ENCODE assay signal across 9 cellular contexts in the genomic region with DNA sequence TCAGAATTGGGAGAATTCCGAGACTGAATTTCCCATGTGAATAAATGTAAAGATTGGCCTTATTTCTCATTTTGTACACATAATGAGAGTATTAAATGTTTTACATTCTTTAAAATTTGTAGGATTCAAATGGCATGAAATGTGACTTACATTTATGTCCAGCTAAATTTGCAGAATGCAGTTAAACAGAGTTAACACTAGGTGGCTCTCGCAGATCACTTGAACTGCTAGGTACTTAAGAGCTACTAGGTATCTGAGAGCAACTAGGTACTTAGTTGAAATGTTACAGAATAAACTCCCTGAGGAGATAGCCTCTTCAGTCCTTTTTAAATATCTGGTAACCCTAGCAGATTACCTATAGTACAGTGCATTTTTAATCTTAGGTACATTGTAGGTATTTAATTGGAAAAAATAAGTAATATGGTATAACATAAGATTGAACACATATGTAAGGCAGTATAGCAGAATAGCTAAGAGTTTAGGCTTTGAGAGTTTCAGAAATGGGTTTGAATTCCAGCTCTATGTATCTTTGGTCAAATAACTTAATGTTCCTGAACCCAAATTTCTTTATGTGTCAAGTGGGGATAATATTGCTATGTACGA.
DNase-seq lines count a peak whose midpoint lies in the region; FAIRE-seq and TF ChIP-seq lines count a peak whose summit lies in the region.
"Had no signal": no experiment of that assay in that cellular context is flagged by ENCODE, and none has a peak within 500 bp of the region (broad histone marks: within the 10 kb centered on the region; RNA-seq: fewer than 3 reads in every experiment).

No MANE protein-coding gene starts in this region.

- peak; percentile 89 for FAIRE-seq in endometrium (lab: Jason Lieb, UNC)

- H3K9me3 ChIP-seq in SJCRH30 (replicated peaks) = no peaks in the 10 kb centered on the region

- H3K27me3 ChIP-seq in H7 (ENCODE audit: control insufficient read depth, insufficient read depth, low read length) (no peaks in the 10 kb centered on the region), SJCRH30 (no peaks in the 10 kb centered on the region)

- no peaks in the 10 kb centered on the region for H3K9me3 Mint-ChIP-seq in mesothelial cell of epicardium
- H3K9me3 Mint-ChIP-seq in activated CD4-positive, alpha-beta memory T cell treated with anti-CD3 and anti-CD28 coated beads for 36 hours = no peaks in the 10 kb centered on the region
- H3K9me3 Mint-ChIP-seq: activated T-cell treated with anti-CD3 and anti-CD28 coated beads, Interleukin-2, amount 50 U/mL, for 4 hours had no signal

- no peaks in the 10 kb centered on the region for H3K27me3 Mint-ChIP-seq in mesothelial cell of epicardium (ENCODE audit: low read depth)
- H3K27me3 Mint-ChIP-seq in activated CD4-positive, alpha-beta memory T cell treated with anti-CD3 and anti-CD28 coated beads for 36 hours = no peaks in the 10 kb centered on the region

- intact Hi-C loops in activated CD4-positive, alpha-beta memory T cell treated with anti-CD3 and anti-CD28 coated beads for 36 hours (cut with micrococcal nuclease) = loop anchor here (1.0 to 5.0 kb wide), 5 partner anchors 73 to 621 kb away; a partner anchor contains a TSS

- CTCF ChIA-PET in activated CD4-positive, alpha-beta memory T cell treated with anti-CD3 and anti-CD28 coated beads for 36 hours (lab: Charles Lee) = interaction anchor here (0.5 to 2.9 kb wide), 38 partner anchors 10 to 1076 kb away, joined by 3 to 34 read pairs (median 4); a partner anchor contains a TSS

- POLR2A ChIA-PET in activated CD4-positive, alpha-beta memory T cell treated with anti-CD3 and anti-CD28 coated beads for 36 hours (lab: Charles Lee) = no interaction called here

- H3K4me3 Mint-ChIP-seq in mesothelial cell of epicardium = no peak overlapping the region
- no peak overlapping the region for H3K4me3 Mint-ChIP-seq in activated CD4-positive, alpha-beta memory T cell treated with anti-CD3 and anti-CD28 coated beads for 36 hours
- H3K4me3 Mint-ChIP-seq: activated T-cell treated with anti-CD3 and anti-CD28 coated beads, Interleukin-2, amount 50 U/mL, for 4 hours had no signal

- no peak overlapping the region for H3K27ac ChIP-seq in SJCRH30

- H3K4me1 ChIP-seq in SJCRH30 = no peaks in the 10 kb centered on the region

- no peaks in the 10 kb centered on the region; the same call in 1 of the 2 replicates for H3K36me3 ChIP-seq in H7 (replicated peaks; ENCODE audit: control insufficient read depth, insufficient read depth, low read length)
- peaks cover 7% of the 10 kb centered on the region; the same call in 1 of the 2 replicates for H3K36me3 ChIP-seq in SJCRH30

- H3K4me3 ChIP-seq in H7 (ENCODE audit: insufficient read depth, low read depth, low read length) = no peak overlapping the region
- no peak overlapping the region for H3K4me3 ChIP-seq in SJCRH30

- peak; percentile 81 for TF ChIP-seq CTCF in mesothelial cell of epicardium (IDR thresholded peaks at IDR 0.05; ENCODE audit: unreplicated experiment)

- no peak overlapping the region for H3K27ac Mint-ChIP-seq in mesothelial cell of epicardium
- H3K27ac Mint-ChIP-seq in activated CD4-positive, alpha-beta memory T cell treated with anti-CD3 and anti-CD28 coated beads for 36 hours = no peak overlapping the region

- no peaks in the 10 kb centered on the region for H3K36me3 Mint-ChIP-seq in mesothelial cell of epicardium
- H3K36me3 Mint-ChIP-seq in activated CD4-positive, alpha-beta memory T cell treated with anti-CD3 and anti-CD28 coated beads for 36 hours = peaks cover 11% of the 10 kb centered on the region

- H3K4me1 Mint-ChIP-seq in mesothelial cell of epicardium = peaks cover 10% of the 10 kb centered on the region
- no peaks in the 10 kb centered on the region for H3K4me1 Mint-ChIP-seq in activated CD4-positive, alpha-beta memory T cell treated with anti-CD3 and anti-CD28 coated beads for 36 hours (ENCODE audit: low read depth)

- peak; percentile 62 for DNase-seq in EL
- DNase-seq in H7 = peak; percentile 6
- peak; percentile 60 for DNase-seq in NCI-H1105 (lab: John Stamatoyannopoulos, UW)
- peak; percentile 30 to 68 for DNase-seq in SJCRH30
- DNase-seq in mesothelial cell of epicardium (ENCODE audit: low spot score in 2 of 2, unreplicated experiment in 2 of 2) = no peak
- DNase-seq in activated CD4-positive, alpha-beta memory T cell treated with anti-CD3 and anti-CD28 coated beads for 36 hours = no peak
- no peak for DNase-seq in activated CD8-positive, alpha-beta memory T cell treated with anti-CD3 and anti-CD28 coated beads for 24 hours
- DNase-seq: activated T-cell treated with anti-CD3 and anti-CD28 coated beads, Interleukin-2, amount 50 U/mL, for 4 hours had no signal

Comparison
In these comparisons a context has a peak if more than half of its experiments do, and no peak if none do; other contexts are left out.
1. DNase-seq: peak in EL (single experiment), H7 (single experiment), NCI-H1105 (single experiment) and SJCRH30 (2 of 2); none in mesothelial cell of epicardium (0 of 2), activated CD4-positive, alpha-beta memory T cell treated with anti-CD3 and anti-CD28 coated beads for 36 hours (single experiment) and activated CD8-positive, alpha-beta memory T cell treated with anti-CD3 and anti-CD28 coated beads for 24 hours (single experiment).